ENCODE assay signal across 10 cellular contexts in genomic region chr9:81814404-81814793, GRCh38.
DNase-seq lines count a peak whose midpoint lies in the region; ATAC-seq and TF ChIP-seq lines count a peak whose summit lies in the region.
"Had no signal": no experiment of that assay in that cellular context is flagged by ENCODE, and none has a peak within 500 bp of the region (broad histone marks: within the 10 kb centered on the region; RNA-seq: fewer than 3 reads in every experiment).

No MANE protein-coding gene starts in this region.

- no peak overlapping the region for H3K27ac Mint-ChIP-seq in type B pancreatic cell

- no peaks in the 10 kb centered on the region for H3K36me3 ChIP-seq in KMS-11 (ENCODE audit: insufficient read depth)
- H3K36me3 ChIP-seq in gastroesophageal sphincter, result no peaks in the 10 kb centered on the region
- H3K36me3 ChIP-seq in smooth muscle cell (ENCODE audit: low read depth), result no peaks in the 10 kb centered on the region
- H3K36me3 ChIP-seq: SJSA1 had no signal

- peaks cover 23% of the 10 kb centered on the region for H3K4me1 Mint-ChIP-seq in type B pancreatic cell (ENCODE audit: unreplicated experiment)

- no peak overlapping the region for H3K4me3 ChIP-seq in KMS-11 (IDR thresholded peaks at IDR 0.05; ENCODE audit: insufficient read depth, low read depth, low read length)
- no peak overlapping the region for H3K4me3 ChIP-seq in gastroesophageal sphincter
- no peak overlapping the region for H3K4me3 ChIP-seq in smooth muscle cell
- H3K4me3 ChIP-seq: GM12878, SJSA1 had no signal

- no peak overlapping the region for H2AFZ ChIP-seq in KMS-11 (ENCODE audit: low read depth)
- no peak overlapping the region for H2AFZ ChIP-seq in smooth muscle cell (ENCODE audit: low read depth)

- DNase-seq in smooth muscle cell (lab: John Stamatoyannopoulos, UW; ENCODE audit: unreplicated experiment), result no peak
- no peak for DNase-seq in type B pancreatic cell (ENCODE audit: extremely low spot score, unreplicated experiment)
- DNase-seq in COR-L47 (lab: John Stamatoyannopoulos, UW), result no peak
- DNase-seq in GM13977 (ENCODE audit: low spot score), result no peak
- DNase-seq: activated effector memory CD4-positive, alpha-beta T cell treated with anti-CD3 and anti-CD28 coated beads, Interleukin-2, amount 50 U/mL, for 16 hours had no signal

- peaks cover 3% of the 10 kb centered on the region for H3K27me3 Mint-ChIP-seq in type B pancreatic cell

- H4K20me1 ChIP-seq in KMS-11 (ENCODE audit: insufficient read depth) (no peaks in the 10 kb centered on the region), smooth muscle cell (ENCODE audit: low read depth) (no peaks in the 10 kb centered on the region)

- TF ChIP-seq POLR2A in gastroesophageal sphincter (IDR thresholded peaks at IDR 0.05), result no peak

- in situ Hi-C loops in GM13977 (cut with MboI; ENCODE audit: low pct_unique_long_range_greater_than_20kb, low sequenced_read_pairs, unreplicated experiment), result no loop called here

- ATAC-seq in GM18517 (IDR thresholded peaks at IDR 0.05; ENCODE audit: unreplicated experiment) (peak; percentile 2), gastroesophageal sphincter (no peak)

- H3F3A ChIP-seq in smooth muscle cell (ENCODE audit: low read depth), result no peaks in the 10 kb centered on the region

- no peak for TF ChIP-seq EP300 in gastroesophageal sphincter (IDR thresholded peaks at IDR 0.05)

- no peak for TF ChIP-seq CTCF in KMS-11 (conservative IDR thresholded peaks at IDR 0.05; ENCODE audit: low read depth, low read length)
- TF ChIP-seq CTCF in gastroesophageal sphincter (IDR thresholded peaks at IDR 0.05), result no peak
- TF ChIP-seq CTCF in smooth muscle cell (IDR thresholded peaks at IDR 0.05; ENCODE audit: borderline replicate concordance, insufficient read depth, poor library complexity, severe bottlenecking), result no peak
- TF ChIP-seq CTCF in type B pancreatic cell (conservative IDR thresholded peaks at IDR 0.05), result no peak
- no peak for TF ChIP-seq CTCF in GM13977 (IDR thresholded peaks at IDR 0.05; ENCODE audit: extremely low read depth, insufficient read depth, missing control alignments)

- no peaks in the 10 kb centered on the region for H3K36me3 Mint-ChIP-seq in type B pancreatic cell

- H3K79me2 ChIP-seq in KMS-11 (ENCODE audit: insufficient read depth, low read depth) (no peaks in the 10 kb centered on the region), smooth muscle cell (ENCODE audit: low read depth) (no peaks in the 10 kb centered on the region)

- peaks cover 34% of the 10 kb centered on the region for H3K4me1 ChIP-seq in KMS-11 (ENCODE audit: low read depth, poor library complexity, severe bottlenecking)
- peaks cover 0 to 30% (median 0%) of the 10 kb centered on the region in 3 donors for H3K4me1 ChIP-seq in gastroesophageal sphincter
- peaks cover 16% of the 10 kb centered on the region for H3K4me1 ChIP-seq in smooth muscle cell (ENCODE audit: low read depth)

- H3K9me3 Mint-ChIP-seq in type B pancreatic cell, result no peaks in the 10 kb centered on the region

- H3K9me3 ChIP-seq in gastroesophageal sphincter, result no peaks in the 10 kb centered on the region
- H3K9me3 ChIP-seq in smooth muscle cell (replicated peaks; ENCODE audit: low read depth), result no peaks in the 10 kb centered on the region
- H3K9me3 ChIP-seq: SJSA1 had no signal

- H3K27ac ChIP-seq in KMS-11 (peak overlapping the region; percentile 31; the same call in 1 of the 2 replicates), gastroesophageal sphincter (peak overlapping the region in 3 of 4 donors; percentile 45 to 64 (median 53)), smooth muscle cell (ENCODE audit: low read depth) (no peak overlapping the region)
- H3K27ac ChIP-seq: SJSA1 had no signal

- H3K27me3 ChIP-seq in KMS-11 (ENCODE audit: insufficient read depth, low read depth), result no peaks in the 10 kb centered on the region
- H3K27me3 ChIP-seq in gastroesophageal sphincter, result no peaks in the 10 kb centered on the region
- no peaks in the 10 kb centered on the region for H3K27me3 ChIP-seq in smooth muscle cell (ENCODE audit: low read depth)
- H3K27me3 ChIP-seq: SJSA1 had no signal

- no peak overlapping the region for H3K9ac ChIP-seq in KMS-11
- H3K9ac ChIP-seq in smooth muscle cell (ENCODE audit: low read depth), result no peak overlapping the region

- H3K4me3 Mint-ChIP-seq in type B pancreatic cell, result no peak overlapping the region

- H3K4me2 ChIP-seq in KMS-11, result peak overlapping the region; percentile 67
- peak overlapping the region; percentile 20 for H3K4me2 ChIP-seq in smooth muscle cell
